13 cellular contexts compared by ENCODE assay signal in the genomic region with DNA sequence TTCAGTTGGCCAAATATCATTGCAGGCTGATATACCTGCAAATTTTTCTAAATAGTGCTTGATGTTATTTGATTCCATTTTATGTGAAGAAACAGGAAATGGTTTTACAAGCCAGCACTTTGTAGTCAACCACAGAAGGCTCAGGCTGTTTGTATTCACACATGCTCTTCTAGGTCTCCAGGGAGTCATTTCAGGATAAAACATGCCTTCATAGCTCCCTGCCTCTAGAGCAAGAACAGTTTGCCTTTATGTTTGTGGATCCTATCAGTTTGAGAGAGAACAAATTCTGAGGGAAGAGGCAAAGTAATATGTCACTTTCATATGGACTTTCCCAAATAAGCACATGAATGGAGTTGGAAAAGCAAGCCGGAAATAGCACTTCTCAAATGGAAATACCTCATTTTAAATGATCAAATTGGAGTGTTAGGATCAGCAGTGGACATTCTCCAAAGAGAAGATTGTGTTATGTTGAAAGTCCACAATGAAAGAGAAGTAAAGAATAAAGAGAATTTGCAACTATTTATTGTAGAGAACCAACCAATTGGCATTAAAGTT.
DNase-seq lines count a peak whose midpoint lies in the region; ATAC-seq and TF ChIP-seq lines count a peak whose summit lies in the region.
"Had no signal": no experiment of that assay in that cellular context is flagged by ENCODE, and none has a peak within 500 bp of the region (broad histone marks: within the 10 kb centered on the region; RNA-seq: fewer than 3 reads in every experiment).

No MANE protein-coding gene starts in this region.

- TF ChIP-seq POLR2A in breast epithelium (IDR thresholded peaks at IDR 0.05), result no peak

- no peak overlapping the region for H3K9ac ChIP-seq in BLaER1 treated with 17β-estradiol and CSF1 and Interleukin-3, amounts not matched to agents 10 nM and 100 nM
- no peak overlapping the region for H3K9ac ChIP-seq in HUES64 (ENCODE audit: low read depth, low read length)

- H3K4me1 ChIP-seq in BLaER1 treated with 17β-estradiol and CSF1 and Interleukin-3, amounts not matched to agents 10 nM and 100 nM, result peaks cover 4 to 53% (median 34%) of the 10 kb centered on the region in 10 experiments; a peak in 16 of 20 replicates
- H3K4me1 ChIP-seq in HUES64 (ENCODE audit: insufficient read depth, low read length), result peaks cover 26% of the 10 kb centered on the region
- H3K4me1 ChIP-seq in breast epithelium, result no peaks in the 10 kb centered on the region
- H3K4me1 ChIP-seq: prostate gland had no signal

- H3K27me3 ChIP-seq in BLaER1 treated with 17β-estradiol and CSF1 and Interleukin-3, amounts not matched to agents 10 nM and 100 nM, result 0 out of 22 replicates have a peak, but pooled peaks cover 0 to 3% (median 0%) of the 10 kb centered on the region in 11 experiments
- H3K27me3 ChIP-seq in HUES64 (ENCODE audit: insufficient read depth, low read length), result no peaks in the 10 kb centered on the region
- H3K27me3 ChIP-seq in brain microvascular endothelial cell (replicated peaks), result no peaks in the 10 kb centered on the region
- no peaks in the 10 kb centered on the region for H3K27me3 ChIP-seq in WERI-Rb-1 (ENCODE audit: insufficient read depth, low read depth, severe bottlenecking)
- H3K27me3 ChIP-seq in breast epithelium, result no peaks in the 10 kb centered on the region

- no peaks in the 10 kb centered on the region for H4K20me1 ChIP-seq in BLaER1 treated with 17β-estradiol and CSF1 and Interleukin-3, amounts not matched to agents 10 nM and 100 nM

- no peak overlapping the region for H3K4me3 ChIP-seq in BLaER1 treated with 17β-estradiol and CSF1 and Interleukin-3, amounts not matched to agents 10 nM and 100 nM
- H3K4me3 ChIP-seq in HUES64 (ENCODE audit: low read length) (no peak overlapping the region), brain microvascular endothelial cell (ENCODE audit: low read depth, low read length) (no peak overlapping the region), WERI-Rb-1 (ENCODE audit: low read depth, low read length) (no peak overlapping the region), breast epithelium (no peak overlapping the region)
- H3K4me3 ChIP-seq: prostate gland had no signal

- no CpG with 5 or more reads among the region's 1 CpG for WGBS in HUES64

- peak; percentile 32 for ATAC-seq in GM19351 (IDR thresholded peaks at IDR 0.05; ENCODE audit: unreplicated experiment)
- ATAC-seq: effector memory CD8-positive, alpha-beta T cell had no signal

- intact Hi-C loops in breast epithelium (cut with DNase I; ENCODE audit: low total_unique reads), result no loop called here

- H3K36me3 ChIP-seq in BLaER1 treated with 17β-estradiol and CSF1 and Interleukin-3, amounts not matched to agents 10 nM and 100 nM, result no peaks in the 10 kb centered on the region
- H3K36me3 ChIP-seq in HUES64 (ENCODE audit: insufficient read depth, low read length) (no peaks in the 10 kb centered on the region), brain microvascular endothelial cell (replicated peaks) (no peaks in the 10 kb centered on the region), WERI-Rb-1 (no peaks in the 10 kb centered on the region), breast epithelium (no peaks in the 10 kb centered on the region)
- H3K36me3 ChIP-seq: prostate gland had no signal

- no peak for TF ChIP-seq CTCF in brain microvascular endothelial cell (IDR thresholded peaks at IDR 0.05; ENCODE audit: low read depth, low read length, missing control alignments)
- no peak for TF ChIP-seq CTCF in WERI-Rb-1 (IDR thresholded peaks at IDR 0.05; ENCODE audit: low read depth, low read length)
- no peak for TF ChIP-seq CTCF in breast epithelium (IDR thresholded peaks at IDR 0.05)

- in situ Hi-C loops in brain microvascular endothelial cell (cut with HindIII; ENCODE audit: low pct_ligation_motif_present, low sequenced_read_pairs), result no loop called here

- peak; percentile 46 for DNase-seq in brain microvascular endothelial cell
- no peak for DNase-seq in WERI-Rb-1
- DNase-seq in DMS 273 (lab: John Stamatoyannopoulos, UW; ENCODE audit: unreplicated experiment), result no peak
- no peak for DNase-seq in breast epithelium (ENCODE audit: low spot score in 2 of 2)
- no peak for DNase-seq in D341Med (ENCODE audit: low spot score)
- DNase-seq: C1 segment of cervical spinal cord; effector memory CD8-positive, alpha-beta T cell; kidney glomerular epithelial cell; NCI-H446 treated with DMSO at 0.1 percent for 48 hours had no signal

- H3K27ac ChIP-seq in BLaER1 treated with 17β-estradiol and CSF1 and Interleukin-3, amounts not matched to agents 10 nM and 100 nM, result no peak overlapping the region
- peak overlapping the region; percentile 76; the same call in 1 of the 2 replicates for H3K27ac ChIP-seq in HUES64 (ENCODE audit: low read depth, low read length)
- no peak overlapping the region for H3K27ac ChIP-seq in brain microvascular endothelial cell
- H3K27ac ChIP-seq in WERI-Rb-1, result no peak overlapping the region
- H3K27ac ChIP-seq in breast epithelium, result no peak overlapping the region
- H3K27ac ChIP-seq: prostate gland had no signal

- H3K4me2 ChIP-seq in BLaER1 treated with 17β-estradiol and CSF1 and Interleukin-3, amounts not matched to agents 10 nM and 100 nM, result peak overlapping the region; percentile 3 to 73 (median 47); a peak in 18 of 22 replicates

- no peaks in the 10 kb centered on the region for H3K9me3 ChIP-seq in BLaER1 treated with 17β-estradiol and CSF1 and Interleukin-3, amounts not matched to agents 10 nM and 100 nM (replicated peaks in 1 of 11)
- H3K9me3 ChIP-seq in HUES64 (ENCODE audit: insufficient read depth, low read depth, low read length) (no peaks in the 10 kb centered on the region), WERI-Rb-1 (ENCODE audit: severe bottlenecking) (no peaks in the 10 kb centered on the region), breast epithelium (no peaks in the 10 kb centered on the region)
- H3K9me3 ChIP-seq: prostate gland had no signal
